19 cellular contexts compared by ENCODE assay signal in the genomic region with DNA sequence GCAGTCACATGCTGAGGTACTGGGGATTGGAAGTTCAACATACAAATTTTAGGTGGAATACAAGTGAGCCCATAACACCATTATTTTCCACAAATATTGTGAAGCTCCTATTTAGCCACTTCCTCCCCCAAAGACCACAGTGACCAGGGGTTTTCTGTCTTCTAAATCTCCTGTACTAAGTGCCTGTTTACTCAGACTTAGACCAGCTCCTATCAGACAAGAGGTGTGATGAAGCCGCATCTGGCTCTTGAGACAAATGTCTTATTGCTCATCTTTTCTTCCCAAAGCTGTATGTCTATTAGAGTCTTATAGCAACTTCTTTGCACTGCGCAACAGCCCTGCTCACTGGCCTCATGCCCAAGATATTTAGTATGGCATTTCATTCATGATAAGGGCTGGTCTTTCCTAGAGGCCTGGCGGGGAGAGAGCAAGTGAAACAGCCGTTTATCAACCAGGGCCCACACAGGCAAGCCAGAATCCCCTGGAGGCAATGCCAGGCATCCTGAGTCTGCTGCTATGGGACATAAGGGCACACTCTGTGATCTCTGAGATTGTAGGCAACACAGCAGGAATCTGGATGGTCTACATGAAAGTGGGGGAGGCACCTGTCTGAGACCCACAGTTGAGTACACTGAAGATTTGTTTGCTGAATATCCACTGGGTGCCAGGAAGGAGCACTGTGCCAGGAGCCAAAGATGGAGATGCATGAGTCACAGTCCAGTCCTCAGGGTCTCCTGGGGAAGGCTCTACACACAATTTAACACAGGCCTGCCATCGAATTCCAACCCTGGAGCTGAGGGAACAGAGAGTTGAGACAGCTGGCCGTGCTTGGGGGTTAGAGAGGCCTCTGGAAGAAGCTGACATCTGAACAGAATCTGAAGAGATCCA.
DNase-seq lines count a peak whose midpoint lies in the region; ATAC-seq and TF ChIP-seq lines count a peak whose summit lies in the region.
"Had no signal": no experiment of that assay in that cellular context is flagged by ENCODE, and none has a peak within 500 bp of the region (broad histone marks: within the 10 kb centered on the region; RNA-seq: fewer than 3 reads in every experiment).

No MANE protein-coding gene starts in this region.

- no peaks in the 10 kb centered on the region for H3K9me3 Mint-ChIP-seq in endodermal cell
- H3K9me3 Mint-ChIP-seq in CD4-positive, alpha-beta T cell: no peaks in the 10 kb centered on the region
- H3K9me3 Mint-ChIP-seq: activated T-helper 2 cell treated with anti-CD3 and anti-CD28 coated beads, Interferon-gamma antibody, Interleukin-2, Interleukin-4, amounts not matched to agents 10 μg/mL and 5 μg/mL and 100 μg/mL, durations not matched to agents 14 hours and 24 hours and 36 hours had no signal

- no peaks in the 10 kb centered on the region for H3K36me3 Mint-ChIP-seq in endodermal cell (ENCODE audit: low read depth)
- H3K36me3 Mint-ChIP-seq in CD4-positive, alpha-beta T cell (ENCODE audit: low read depth): no peaks in the 10 kb centered on the region
- H3K36me3 Mint-ChIP-seq: stimulated activated naive B cell treated with anti-CD40 and anti-IgM and Interleukin-4, amounts not matched to agents 10 μg/mL and 1 μg/mL and 100 μg/mL, for 72 hours; T-cell had no signal

- POLR2A ChIA-PET in CD4-positive, alpha-beta T cell (lab: Charles Lee): no interaction called here

- H3K4me3 ChIP-seq in endodermal cell (ENCODE audit: low read length) (no peak overlapping the region), testis (no peak overlapping the region)

- H3K27me3 ChIP-seq in endodermal cell (ENCODE audit: control insufficient read depth, insufficient read depth, low read length, poor library complexity, severe bottlenecking) (peaks cover 7% of the 10 kb centered on the region), testis (no peaks in the 10 kb centered on the region)
- no peaks in the 10 kb centered on the region for H3K27me3 ChIP-seq in CD4-positive, alpha-beta T cell (ENCODE audit: control insufficient read depth, insufficient read depth, low read length)
- H3K27me3 ChIP-seq: tibial nerve had no signal

- H3K9ac ChIP-seq in endodermal cell (ENCODE audit: extremely low read depth, low read length, poor library complexity, severe bottlenecking): no peak overlapping the region
- H3K9ac ChIP-seq: KMS-11 had no signal

- TF ChIP-seq POLR2A in testis (IDR thresholded peaks at IDR 0.05): no peak

- intact Hi-C loops in testis (cut with DNase I; ENCODE audit: low total_unique reads): no loop called here
- intact Hi-C loops in CD4-positive, alpha-beta T cell (cut with DNase I, micrococcal nuclease): no loop called here

- no peak overlapping the region for H3K27ac ChIP-seq in endodermal cell (ENCODE audit: low read depth, low read length)
- no peak overlapping the region for H3K27ac ChIP-seq in testis
- no peak overlapping the region for H3K27ac ChIP-seq in CD4-positive, alpha-beta T cell (ENCODE audit: low read depth, low read length)
- H3K27ac ChIP-seq: KMS-11 had no signal

- peaks cover 8% of the 10 kb centered on the region for H3K27me3 Mint-ChIP-seq in endodermal cell (ENCODE audit: insufficient read depth)
- H3K27me3 Mint-ChIP-seq in CD4-positive, alpha-beta T cell: peaks cover 4% of the 10 kb centered on the region
- H3K27me3 Mint-ChIP-seq: T-cell had no signal

- TF ChIP-seq CTCF in endodermal cell (conservative IDR thresholded peaks at IDR 0.05) (no peak), testis (IDR thresholded peaks at IDR 0.05) (no peak)
- no peak for TF ChIP-seq CTCF in CD4-positive, alpha-beta T cell (IDR thresholded peaks at IDR 0.05)

- H3K9me3 ChIP-seq in endodermal cell (ENCODE audit: control insufficient read depth, low read length): no peaks in the 10 kb centered on the region
- H3K9me3 ChIP-seq in testis: no peaks in the 10 kb centered on the region
- no peaks in the 10 kb centered on the region for H3K9me3 ChIP-seq in CD4-positive, alpha-beta T cell (ENCODE audit: control insufficient read depth, low read length)
- H3K9me3 ChIP-seq: Caco-2, tibial nerve had no signal

- no peak overlapping the region for H3K27ac Mint-ChIP-seq in endodermal cell
- no peak overlapping the region for H3K27ac Mint-ChIP-seq in CD4-positive, alpha-beta T cell
- H3K27ac Mint-ChIP-seq: activated T-helper 2 cell treated with anti-CD3 and anti-CD28 coated beads, Interferon-gamma antibody, Interleukin-2, Interleukin-4, amounts not matched to agents 10 μg/mL and 5 μg/mL and 100 μg/mL, durations not matched to agents 14 hours and 24 hours and 36 hours; stimulated activated naive B cell treated with anti-CD40 and anti-IgM and Interleukin-4, amounts not matched to agents 10 μg/mL and 1 μg/mL and 100 μg/mL, for 72 hours; T-cell had no signal

- H3K4me1 Mint-ChIP-seq in endodermal cell: no peaks in the 10 kb centered on the region
- no peaks in the 10 kb centered on the region for H3K4me1 Mint-ChIP-seq in CD4-positive, alpha-beta T cell (ENCODE audit: low read depth)

- DNase-seq in NCI-H446 treated with DMSO at 0.1 percent for 48 hours (lab: John Stamatoyannopoulos, UW): peak; percentile 92
- DNase-seq in endodermal cell: no peak
- DNase-seq in myocyte (ENCODE audit: low read depth): peak; percentile 43
- peak; percentile 35 for DNase-seq in testis
- no peak for DNase-seq in CD4-positive, alpha-beta T cell
- DNase-seq in T1000 (lab: John Stamatoyannopoulos, UW): no peak
- no peak for DNase-seq in NCI-H526 treated with DMSO at 0.1 percent for 48 hours (lab: John Stamatoyannopoulos, UW)
- DNase-seq: activated CD4-positive, alpha-beta T cell treated with anti-CD3 and anti-CD28 coated beads for 48 hours; Caco-2; dermis blood vessel endothelial cell; foreskin fibroblast; kidney; NCI-H1930; stimulated activated CD4-positive, alpha-beta T cell treated with anti-CD3 and anti-CD28 coated beads, Interleukin-1b, Interleukin-23, amount 100 ng/mL, for 48 hours; stimulated activated naive B cell treated with anti-CD40 and anti-IgM and Interleukin-4, amounts not matched to agents 10 μg/mL and 1 μg/mL and 100 μg/mL, for 72 hours; T-cell had no signal

- ATAC-seq in CD4-positive, alpha-beta T cell (ENCODE audit: poor library complexity): no peak
- ATAC-seq: stimulated activated naive B cell treated with anti-CD40 and anti-IgM and Interleukin-4, amounts not matched to agents 10 μg/mL and 1 μg/mL and 100 μg/mL, for 72 hours; T-cell had no signal

- 95 to 96% methylated on average over 6 of the region's 6 CpGs for whole genome bisulfite sequencing in endodermal cell (ENCODE audit: insufficient coverage in 1 of 2, insufficient read length in 1 of 2), 2 experiments
- WGBS in testis, 2 donors: 71 to 80% methylated on average over 6 of the region's 6 CpGs

- no peaks in the 10 kb centered on the region for H3K36me3 ChIP-seq in endodermal cell (ENCODE audit: control insufficient read depth, insufficient read depth, low read length)
- no peaks in the 10 kb centered on the region for H3K36me3 ChIP-seq in testis (ENCODE audit: low read depth, missing control alignments)
- H3K36me3 ChIP-seq: tibial nerve had no signal

- CTCF ChIA-PET in CD4-positive, alpha-beta T cell (lab: Charles Lee): no interaction called here

- H3K4me3 Mint-ChIP-seq in endodermal cell: peak overlapping the region; percentile 60
- no peak overlapping the region for H3K4me3 Mint-ChIP-seq in CD4-positive, alpha-beta T cell
- H3K4me3 Mint-ChIP-seq: stimulated activated naive B cell treated with anti-CD40 and anti-IgM and Interleukin-4, amounts not matched to agents 10 μg/mL and 1 μg/mL and 100 μg/mL, for 72 hours; T-cell had no signal

- H3K4me1 ChIP-seq in endodermal cell (ENCODE audit: control insufficient read depth, insufficient read depth, low read length): no peaks in the 10 kb centered on the region
- H3K4me1 ChIP-seq in testis: no peaks in the 10 kb centered on the region
- H3K4me1 ChIP-seq: Caco-2 had no signal

Comparison
In these comparisons a context has a peak if more than half of its experiments do, and no peak if none do; other contexts are left out.
1. DNase-seq: peak in NCI-H446 treated with DMSO at 0.1 percent for 48 hours (single experiment), myocyte (single experiment) and testis (single experiment); none in endodermal cell (single experiment), CD4-positive, alpha-beta T cell (0 of 10), T1000 (single experiment) and NCI-H526 treated with DMSO at 0.1 percent for 48 hours (single experiment).